Comparison of ENCODE assay signal across 3 cellular contexts in genomic region chr6:106823058-106823457, GRCh38.
TF ChIP-seq lines count a peak whose summit lies in the region.

No MANE protein-coding gene starts in this region.

TF ChIP-seq in HepG2, 621 proteins besides CTCF, POLR2A, EP300 and RAD21:
- TF ChIP-seq ZNF768 (CRISPR knock-in tag; IDR thresholded peaks at IDR 0.05) (peak; percentile 70), ETV5 (CRISPR knock-in tag; IDR thresholded peaks at IDR 0.05; ENCODE audit: borderline replicate concordance) (no peak), ZNF777 (CRISPR knock-in tag; IDR thresholded peaks at IDR 0.05) (no peak), ZNF891 (CRISPR knock-in tag; IDR thresholded peaks at IDR 0.05) (no peak)

TF ChIP-seq in H1, 55 proteins besides CTCF, POLR2A, EP300 and RAD21:
- no peak for TF ChIP-seq E2F6 (IDR thresholded peaks at IDR 0.05)
- TF ChIP-seq SAP30 (IDR thresholded peaks at IDR 0.05; ENCODE audit: insufficient read depth, insufficient replicate concordance, low read length): no peak
- no peak for TF ChIP-seq CHD2 (IDR thresholded peaks at IDR 0.05; ENCODE audit: low read length)
- TF ChIP-seq TCF12 (IDR thresholded peaks at IDR 0.05; ENCODE audit: low read depth, low read length): no peak
- TF ChIP-seq ATF2 (IDR thresholded peaks at IDR 0.05; ENCODE audit: low read length): no peak
- TF ChIP-seq KDM4A (IDR thresholded peaks at IDR 0.05; ENCODE audit: low read depth, low read length, severe bottlenecking): no peak
- TF ChIP-seq SP2 (IDR thresholded peaks at IDR 0.05; ENCODE audit: low read length): no peak
- TF ChIP-seq TBP (IDR thresholded peaks at IDR 0.05; ENCODE audit: low read depth, low read length): no peak
- no peak for TF ChIP-seq USF2 (IDR thresholded peaks at IDR 0.05; ENCODE audit: low read length)
- TF ChIP-seq BACH1 (IDR thresholded peaks at IDR 0.05; ENCODE audit: low read length): no peak
- TF ChIP-seq SP4 (IDR thresholded peaks at IDR 0.05; ENCODE audit: low read length): no peak
- TF ChIP-seq CTBP2 (IDR thresholded peaks at IDR 0.05; ENCODE audit: borderline replicate concordance, insufficient read depth, insufficient read length, low read length): no peak
- no peak for TF ChIP-seq SIX5 (IDR thresholded peaks at IDR 0.05; ENCODE audit: low read depth, low read length)
TF ChIP-seq in H1: peak in this region for 0.

TF ChIP-seq in SK-N-SH, 30 proteins besides CTCF, POLR2A, EP300 and RAD21:
- no peak for TF ChIP-seq IRF3 (IDR thresholded peaks at IDR 0.05; ENCODE audit: low read depth, low read length)
- TF ChIP-seq JUND (IDR thresholded peaks at IDR 0.05): no peak
- no peak for TF ChIP-seq PBX3 (IDR thresholded peaks at IDR 0.05)
- no peak for TF ChIP-seq SIN3A (IDR thresholded peaks at IDR 0.05; ENCODE audit: borderline replicate concordance, low read depth, low read length)
- no peak for TF ChIP-seq MXI1 (IDR thresholded peaks at IDR 0.05; ENCODE audit: low read depth, low read length)
- no peak for TF ChIP-seq REST (IDR thresholded peaks at IDR 0.05; ENCODE audit: low read depth, low read length)
- TF ChIP-seq FOXM1 (IDR thresholded peaks at IDR 0.05; ENCODE audit: low read depth): no peak
- TF ChIP-seq TEAD4 (IDR thresholded peaks at IDR 0.05; ENCODE audit: borderline replicate concordance, insufficient read depth): no peak
